8 cellular contexts compared by ENCODE assay signal in genomic region chr5:40834391-40834848, GRCh38. TPM values are rescaled to one million over a fixed set of nuclear protein-coding genes. Genes with fewer than 3 reads are reported as not detected.
DNase-seq lines count a peak whose midpoint lies in the region; ATAC-seq, FAIRE-seq and TF ChIP-seq lines count a peak whose summit lies in the region.

No MANE protein-coding gene starts in this region.

- DNase-seq in GM12864 (ENCODE audit: low read depth) (no peak), NCI-H69 (lab: John Stamatoyannopoulos, UW) (peak; percentile 37), hepatocyte (ENCODE audit: low spot score) (peak; percentile 48), small intestine (peak; percentile 56)

- H3K9me2 ChIP-seq in hepatocyte (replicated peaks; ENCODE audit: insufficient read depth) = no peaks in the 10 kb centered on the region

- peak overlapping the region; percentile 86 for H3K4me2 ChIP-seq in hepatocyte

- H3K4me1 ChIP-seq in hepatocyte (ENCODE audit: insufficient read depth) = peaks cover 23% of the 10 kb centered on the region
- H3K4me1 ChIP-seq in small intestine (ENCODE audit: control insufficient read depth in 2 of 2, insufficient read depth in 1 of 2, low read depth in 1 of 2, low read length in 1 of 2) = peaks cover 0 to 6% of the 10 kb centered on the region in 2 donors

- peaks cover 51% of the 10 kb centered on the region for H3K79me2 ChIP-seq in hepatocyte

- no peaks in the 10 kb centered on the region for H3K27me3 ChIP-seq in hepatocyte
- no peaks in the 10 kb centered on the region for H3K27me3 ChIP-seq in small intestine (ENCODE audit: control insufficient read depth in 2 of 2, insufficient read depth in 2 of 2, low read length in 2 of 2)

- ATAC-seq in HG03039 (IDR thresholded peaks at IDR 0.05; ENCODE audit: unreplicated experiment) (no peak), GM19452 (IDR thresholded peaks at IDR 0.05; ENCODE audit: unreplicated experiment) (no peak), HG03432 (IDR thresholded peaks at IDR 0.05; ENCODE audit: unreplicated experiment) (no peak)

- H3K9me3 ChIP-seq in hepatocyte (ENCODE audit: low read depth) = no peaks in the 10 kb centered on the region
- no peaks in the 10 kb centered on the region for H3K9me3 ChIP-seq in small intestine (ENCODE audit: control insufficient read depth, low read depth)

- H3K36me3 ChIP-seq in hepatocyte (replicated peaks; ENCODE audit: insufficient read depth, low read depth) (peaks cover 11% of the 10 kb centered on the region), small intestine (ENCODE audit: control insufficient read depth in 2 of 2, insufficient read depth in 2 of 2, low read length in 2 of 2) (peaks cover 19 to 23% of the 10 kb centered on the region in 2 donors)

- peak overlapping the region; percentile 99 for H3K27ac Mint-ChIP-seq in activated naive CD4-positive, alpha-beta T cell treated with anti-CD3 and anti-CD28 coated beads, Interleukin-2, amount 50 U/mL, for 24 hours

- no peak for FAIRE-seq in small intestine (lab: Jason Lieb, UNC)

- H2AFZ ChIP-seq in hepatocyte = peak overlapping the region; percentile 12

- H3K27ac ChIP-seq in hepatocyte (peak overlapping the region; percentile 89), small intestine (ENCODE audit: low read depth in 1 of 2, low read length in 1 of 2) (peak overlapping the region; percentile 78 to 97)

- under 1% methylated on average over 21 of the region's 21 CpGs for WGBS in hepatocyte (ENCODE audit: low lambda C conversion rate, missing lambda C conversion rate)
- 0 to 1% (median 1%) methylated on average over 21 of the region's 21 CpGs for WGBS in small intestine, 3 donors

- H4K20me1 ChIP-seq in hepatocyte (ENCODE audit: insufficient read depth, poor library complexity, severe bottlenecking) = peaks cover 35% of the 10 kb centered on the region

- TF ChIP-seq CTCF in GM12864 (IDR thresholded peaks at IDR 0.05; ENCODE audit: low read depth, low read length, missing control alignments) (no peak), hepatocyte (IDR thresholded peaks at IDR 0.05; ENCODE audit: poor library complexity) (no peak)

- H3K4me1 Mint-ChIP-seq in activated naive CD4-positive, alpha-beta T cell treated with anti-CD3 and anti-CD28 coated beads, Interleukin-2, amount 50 U/mL, for 24 hours = peaks cover 40% of the 10 kb centered on the region

- peak overlapping the region; percentile 97 for H3K4me3 Mint-ChIP-seq in activated naive CD4-positive, alpha-beta T cell treated with anti-CD3 and anti-CD28 coated beads, Interleukin-2, amount 50 U/mL, for 24 hours

- H3K4me3 ChIP-seq in GM12864 (ENCODE audit: low read depth, low read length) (peak overlapping the region; percentile 95), hepatocyte (peak overlapping the region; percentile 69), small intestine (ENCODE audit: low read depth in 1 of 2, low read length in 2 of 2) (peak overlapping the region; percentile 86 to 89)

- H3K27me3 Mint-ChIP-seq in activated naive CD4-positive, alpha-beta T cell treated with anti-CD3 and anti-CD28 coated beads, Interleukin-2, amount 50 U/mL, for 24 hours = no peaks in the 10 kb centered on the region

- H3K36me3 Mint-ChIP-seq in activated naive CD4-positive, alpha-beta T cell treated with anti-CD3 and anti-CD28 coated beads, Interleukin-2, amount 50 U/mL, for 24 hours = peaks cover 42% of the 10 kb centered on the region

- no peaks in the 10 kb centered on the region for H3K9me3 Mint-ChIP-seq in activated naive CD4-positive, alpha-beta T cell treated with anti-CD3 and anti-CD28 coated beads, Interleukin-2, amount 50 U/mL, for 24 hours

RNA-seq across cellular contexts. Expression of gene RPL37, which starts 0.6 kb away (rescaled TPM):
- total RNA-seq in hepatocyte = 48.2 and 68.7 TPM in 2 replicates
- polyA plus RNA-seq in hepatocyte = 534 and 566 TPM in 2 replicates
- polyA plus RNA-seq in small intestine = 1,000 to 10,000 TPM; 1,027 to 1,895 (median 1,818) TPM

RNA-seq across cellular contexts. Expression of gene CARD6, which starts 6.7 kb away (rescaled TPM):
- total RNA-seq in hepatocyte = 4.5 and 5.5 TPM in 2 replicates
- polyA plus RNA-seq in hepatocyte = 1.4 and 2.6 TPM in 2 replicates
- 1 to 10 TPM; 5.1 to 8.8 (median 8.5) TPM for polyA plus RNA-seq in small intestine

RNA-seq across cellular contexts. Expression of gene PRKAA1, which starts 36.2 kb away (rescaled TPM):
- 87.9 and 90.4 TPM in 2 replicates for total RNA-seq in hepatocyte
- polyA plus RNA-seq in hepatocyte = 24.5 and 25.7 TPM in 2 replicates
- polyA plus RNA-seq in small intestine = 10 to 100 TPM; 22.7 to 34.9 (median 25.9) TPM
